ENCODE assay signal across 8 cellular contexts in the genomic region with DNA sequence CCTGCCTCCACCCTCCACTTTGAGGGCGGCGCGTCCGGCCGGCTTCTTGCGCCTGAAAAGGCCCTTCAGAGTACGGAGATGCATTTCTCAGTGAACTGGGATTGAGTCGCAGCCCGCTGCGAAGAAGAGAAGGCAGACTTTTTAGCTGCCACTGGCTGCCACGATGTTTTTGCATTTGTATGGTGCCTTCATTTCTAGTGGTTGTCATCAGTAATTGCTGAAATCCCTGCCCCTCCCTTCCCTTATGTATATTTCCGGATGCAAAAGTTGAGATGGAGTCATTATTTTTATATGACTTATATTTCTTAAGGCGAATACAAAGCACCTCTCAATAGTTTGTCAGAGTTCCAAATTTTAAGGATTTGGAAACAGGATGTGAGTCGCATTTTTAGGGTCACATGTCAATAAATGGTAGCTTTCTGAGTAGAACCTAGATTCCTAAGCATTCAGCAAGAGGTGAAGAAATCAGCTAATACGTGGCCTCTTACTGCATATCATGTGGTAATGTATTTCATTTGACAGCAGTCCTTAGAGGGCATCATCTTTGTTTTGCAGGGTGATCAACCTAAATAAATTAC. TPM values are rescaled to one million over a fixed set of nuclear protein-coding genes. Genes with fewer than 3 reads are reported as not detected.
DNase-seq lines count a peak whose midpoint lies in the region; ATAC-seq, FAIRE-seq and TF ChIP-seq lines count a peak whose summit lies in the region.

No MANE protein-coding gene starts in this region.

- H3K4me1 Mint-ChIP-seq in T-helper 2 cell treated with Interferon-gamma antibody and Interleukin-4, amounts not matched to agents 5 μg/mL and 100 μg/mL, for 36 hours (ENCODE audit: low read depth): peaks cover 19% of the 10 kb centered on the region

- H3K27me3 Mint-ChIP-seq in T-helper 2 cell treated with Interferon-gamma antibody and Interleukin-4, amounts not matched to agents 5 μg/mL and 100 μg/mL, for 36 hours (ENCODE audit: low read depth): no peaks in the 10 kb centered on the region

- FAIRE-seq in RCC 7860 (lab: Jason Lieb, UNC): no peak

- intact Hi-C loops in heart left ventricle (cut with DNase I): loop anchor here in 1 of 10 donors (10.0 kb wide), 1 partner anchor 63 kb away; a partner anchor contains a TSS
- intact Hi-C loops in Right ventricle myocardium superior (cut with DNase I): no loop called here

- peak overlapping the region; percentile 73 for H3K27ac Mint-ChIP-seq in T-helper 2 cell treated with Interferon-gamma antibody and Interleukin-4, amounts not matched to agents 5 μg/mL and 100 μg/mL, for 36 hours

- peaks cover 0 to 50% (median 0%) of the 10 kb centered on the region in 9 donors for H3K27me3 ChIP-seq in heart left ventricle

- H3K4me1 ChIP-seq in heart left ventricle: peaks cover 0 to 25% (median 3%) of the 10 kb centered on the region in 12 donors

- DNase-seq in heart left ventricle (no peak), Right ventricle myocardium superior (no peak), fibroblast of gingiva (ENCODE audit: low read depth) (peak; percentile 43), renal cortical epithelial cell (ENCODE audit: low read depth) (peak; percentile 6), AG08396 (ENCODE audit: low spot score) (no peak), RCC 7860 (ENCODE audit: low spot score) (no peak)
- no peak for DNase-seq in T-helper 2 cell treated with Interferon-gamma antibody and Interleukin-4, amounts not matched to agents 5 μg/mL and 100 μg/mL, for 36 hours (ENCODE audit: low spot score)

- no peaks in the 10 kb centered on the region for H3K9me3 Mint-ChIP-seq in T-helper 2 cell treated with Interferon-gamma antibody and Interleukin-4, amounts not matched to agents 5 μg/mL and 100 μg/mL, for 36 hours

- H3K9me3 ChIP-seq in heart left ventricle: peaks cover 0 to 11% (median 0%) of the 10 kb centered on the region in 12 donors

- H3K27ac ChIP-seq in heart left ventricle: peak overlapping the region; percentile 53 to 92 (median 86)

- no peak for TF ChIP-seq POLR2A in heart left ventricle (IDR thresholded peaks at IDR 0.05)

- peak overlapping the region; percentile 38 to 94 (median 78) for H3K4me3 ChIP-seq in heart left ventricle

- H3K36me3 ChIP-seq in heart left ventricle: no peaks in the 10 kb centered on the region

- WGBS in heart left ventricle, 4 donors: 1 to 37% (median 14%) methylated on average over 9 to 15 of the region's 15 CpGs

- ATAC-seq in heart left ventricle (no peak), Right ventricle myocardium superior (ENCODE audit: poor library complexity) (no peak), HG03457 (IDR thresholded peaks at IDR 0.05; ENCODE audit: unreplicated experiment) (no peak)

- TF ChIP-seq CTCF in heart left ventricle (IDR thresholded peaks at IDR 0.05): no peak

- H3K36me3 Mint-ChIP-seq in T-helper 2 cell treated with Interferon-gamma antibody and Interleukin-4, amounts not matched to agents 5 μg/mL and 100 μg/mL, for 36 hours (ENCODE audit: low read depth): no peaks in the 10 kb centered on the region

- H3K4me3 Mint-ChIP-seq in T-helper 2 cell treated with Interferon-gamma antibody and Interleukin-4, amounts not matched to agents 5 μg/mL and 100 μg/mL, for 36 hours: peak overlapping the region; percentile 80

RNA-seq across cellular contexts. Expression of a gene that starts 0.7 kb away (rescaled TPM):
- 10 to 100 TPM; 35.8 to 93.6 (median 51.0) TPM for total RNA-seq in heart left ventricle
- polyA plus RNA-seq in heart left ventricle: 10 to 100 TPM; 28.5 to 61.0 TPM
- total RNA-seq in Right ventricle myocardium superior: 41.0 TPM
- total RNA-seq in renal cortical epithelial cell: 115 and 169 TPM in 2 replicates

RNA-seq across cellular contexts. Expression of a gene that starts 41.8 kb away (rescaled TPM):
- not detected for total RNA-seq in heart left ventricle
- polyA plus RNA-seq in heart left ventricle: not detected
- not detected for total RNA-seq in Right ventricle myocardium superior
- not detected in 2 replicates for total RNA-seq in renal cortical epithelial cell

Comparison
In these comparisons a context has a peak if more than half of its experiments do, and no peak if none do; other contexts are left out.
1. DNase-seq: peak in fibroblast of gingiva (single experiment) and renal cortical epithelial cell (single experiment); none in heart left ventricle (0 of 5), Right ventricle myocardium superior (single experiment), T-helper 2 cell treated with Interferon-gamma antibody and Interleukin-4, amounts not matched to agents 5 μg/mL and 100 μg/mL, for 36 hours (single experiment), AG08396 (single experiment) and RCC 7860 (single experiment).